In the genomic region with DNA sequence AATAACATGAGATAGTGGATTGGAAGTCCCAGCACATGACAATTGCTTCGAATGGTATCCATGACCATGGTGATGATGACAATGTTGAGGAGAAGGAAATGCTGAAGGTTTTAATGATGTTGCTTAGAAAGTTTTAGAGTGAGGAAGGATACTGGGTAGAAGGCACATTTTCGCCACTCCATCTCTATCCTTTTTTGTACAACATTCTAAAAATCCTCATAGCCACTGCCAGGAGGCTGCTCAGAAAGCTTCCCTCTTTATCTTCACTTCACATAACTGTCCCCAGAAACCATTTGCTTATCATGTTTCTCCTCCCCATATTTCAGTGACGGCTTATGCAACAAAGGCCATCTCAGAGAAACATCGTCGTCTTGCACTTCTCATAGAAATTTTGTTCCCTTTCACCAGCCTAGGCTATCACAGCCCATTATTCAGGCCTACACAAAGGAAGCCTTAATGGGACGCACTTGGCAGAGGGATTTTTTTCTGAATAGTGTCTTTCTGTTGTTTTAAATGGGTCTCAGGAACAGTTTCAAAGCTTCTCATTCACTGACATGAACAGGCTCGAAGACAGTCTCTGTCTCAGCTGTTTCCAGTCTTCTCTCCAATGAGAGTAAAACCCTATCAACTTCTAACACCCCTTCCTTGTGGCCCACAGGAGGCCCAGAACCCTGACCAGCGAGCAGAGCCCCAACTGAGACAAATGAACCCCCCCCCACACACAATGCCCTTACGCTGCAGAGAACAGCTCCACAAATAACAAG, we compare ENCODE assay signal across 18 cellular contexts.
"Had no signal": no experiment of that assay in that cellular context is flagged by ENCODE, and none has a peak within 500 bp of the region (broad histone marks: within the 10 kb centered on the region; RNA-seq: fewer than 3 reads in every experiment).

No MANE protein-coding gene starts in this region.

- ATAC-seq: activated T-helper 17 cell treated with anti-CD3 and anti-CD28 coated beads, Interleukin-2, amount 50 U/mL, for 72 hours; left cardiac atrium; lower lobe of right lung; stimulated activated memory B cell treated with anti-CD40 and anti-IgM and Interleukin-4, amounts not matched to agents 10 μg/mL and 1 μg/mL and 100 μg/mL, for 72 hours had no signal

- H3K36me3 Mint-ChIP-seq: immature natural killer cell; mesothelial cell of epicardium; naive B cell; stimulated activated memory B cell treated with anti-CD40 and anti-IgM and Interleukin-4, amounts not matched to agents 10 μg/mL and 1 μg/mL and 100 μg/mL, for 72 hours had no signal

- H3K4me1 ChIP-seq: esophagus muscularis mucosa, lower lobe of right lung, right atrium auricular region, tibial artery had no signal

- FAIRE-seq: astrocyte, endometrium, urothelium cell line had no signal

- H3K4me1 Mint-ChIP-seq: activated T-helper 17 cell treated with anti-CD3 and anti-CD28 coated beads, Interleukin-2, amount 50 U/mL, for 72 hours; immature natural killer cell; naive B cell; stimulated activated memory B cell treated with anti-CD40 and anti-IgM and Interleukin-4, amounts not matched to agents 10 μg/mL and 1 μg/mL and 100 μg/mL, for 72 hours had no signal

- H3K4me3 Mint-ChIP-seq: activated T-helper 17 cell treated with anti-CD3 and anti-CD28 coated beads, Interleukin-2, amount 50 U/mL, for 72 hours; immature natural killer cell; mesothelial cell of epicardium; naive B cell; stimulated activated memory B cell treated with anti-CD40 and anti-IgM and Interleukin-4, amounts not matched to agents 10 μg/mL and 1 μg/mL and 100 μg/mL, for 72 hours had no signal

- H3K27ac ChIP-seq: esophagus muscularis mucosa, lower lobe of right lung, right atrium auricular region, tibial artery had no signal

- H3K9me3 Mint-ChIP-seq: immature natural killer cell; mesothelial cell of epicardium; stimulated activated memory B cell treated with anti-CD40 and anti-IgM and Interleukin-4, amounts not matched to agents 10 μg/mL and 1 μg/mL and 100 μg/mL, for 72 hours had no signal

- DNase-seq: activated CD4-positive, alpha-beta T cell treated with anti-CD3 and anti-CD28 coated beads, Interleukin-2, amount 50 U/mL, for 1 hour; activated CD4-positive, CD25-positive, alpha-beta regulatory T cell; activated naive CD4-positive, alpha-beta T cell treated with Interleukin-2 at 50 U/mL for 16 hours; glutamatergic neuron; immature natural killer cell; left cardiac atrium; lower lobe of right lung; naive B cell; stimulated activated CD4-positive, alpha-beta T cell treated with anti-CD3 and anti-CD28 coated beads, Interleukin-2, amount 100 ng/mL, for 48 hours; tibial artery had no signal

- H3K27me3 ChIP-seq: esophagus muscularis mucosa, right atrium auricular region had no signal

- H3K9me3 ChIP-seq: esophagus muscularis mucosa, lower lobe of right lung, right atrium auricular region, tibial artery had no signal

- H3K4me3 ChIP-seq: esophagus muscularis mucosa, lower lobe of right lung, right atrium auricular region, tibial artery had no signal

- H3K36me3 ChIP-seq: esophagus muscularis mucosa, lower lobe of right lung, right atrium auricular region, tibial artery had no signal

- H3K27ac Mint-ChIP-seq: activated T-helper 17 cell treated with anti-CD3 and anti-CD28 coated beads, Interleukin-2, amount 50 U/mL, for 72 hours; immature natural killer cell; mesothelial cell of epicardium; naive B cell; stimulated activated memory B cell treated with anti-CD40 and anti-IgM and Interleukin-4, amounts not matched to agents 10 μg/mL and 1 μg/mL and 100 μg/mL, for 72 hours had no signal
